Comparison of ENCODE assay signal across 1 cellular context in genomic region chr16:2913603-2914002, GRCh38.
TF ChIP-seq lines count a peak whose summit lies in the region.

No MANE protein-coding gene starts in this region.

TF ChIP-seq in GM12878, 131 proteins besides CTCF, POLR2A, EP300 and RAD21:
- no peak for TF ChIP-seq NBN (IDR thresholded peaks at IDR 0.05)
- no peak for TF ChIP-seq GATAD2B (conservative IDR thresholded peaks at IDR 0.05; ENCODE audit: low read depth)
- TF ChIP-seq HSF1 (IDR thresholded peaks at IDR 0.05; ENCODE audit: low read depth, low read length): no peak
- no peak for TF ChIP-seq MLLT1 (IDR thresholded peaks at IDR 0.05)
- TF ChIP-seq NR2C2 (IDR thresholded peaks at IDR 0.05; ENCODE audit: borderline replicate concordance, control insufficient read depth, insufficient read length, low read depth): no peak
- TF ChIP-seq TAF1 (IDR thresholded peaks at IDR 0.05; ENCODE audit: borderline replicate concordance, low read depth, low read length): no peak
- TF ChIP-seq RAD51 (IDR thresholded peaks at IDR 0.05): no peak
- TF ChIP-seq ATF7 (IDR thresholded peaks at IDR 0.05; ENCODE audit: low read depth): no peak
- TF ChIP-seq USF2 (IDR thresholded peaks at IDR 0.05; ENCODE audit: borderline replicate concordance, low read depth, low read length): no peak
- TF ChIP-seq SKIL (IDR thresholded peaks at IDR 0.05; ENCODE audit: low read depth, poor library complexity, severe bottlenecking): no peak
- TF ChIP-seq REST (IDR thresholded peaks at IDR 0.05; ENCODE audit: low read depth, low read length): no peak
- no peak for TF ChIP-seq SMAD1 (IDR thresholded peaks at IDR 0.05; ENCODE audit: low read depth, partially characterized antibody)
- TF ChIP-seq SUZ12 (IDR thresholded peaks at IDR 0.05; ENCODE audit: unreplicated experiment): no peak
- no peak for TF ChIP-seq KLF5 (IDR thresholded peaks at IDR 0.05; ENCODE audit: partially characterized antibody)
- TF ChIP-seq STAT1 (conservative IDR thresholded peaks at IDR 0.05): no peak
- no peak for TF ChIP-seq MYC (IDR thresholded peaks at IDR 0.05; ENCODE audit: insufficient read depth, insufficient read length, insufficient replicate concordance, low read length, severe bottlenecking)
- no peak for TF ChIP-seq NR2F1 (conservative IDR thresholded peaks at IDR 0.05)
- TF ChIP-seq IKZF2 (IDR thresholded peaks at IDR 0.05): no peak
- no peak for TF ChIP-seq SIX5 (IDR thresholded peaks at IDR 0.05; ENCODE audit: low read depth, low read length, severe bottlenecking)
- TF ChIP-seq FOXK2 (IDR thresholded peaks at IDR 0.05): no peak
TF ChIP-seq in GM12878: peak in this region for 0.
